ENCODE assay signal across 11 cellular contexts in the genomic region with DNA sequence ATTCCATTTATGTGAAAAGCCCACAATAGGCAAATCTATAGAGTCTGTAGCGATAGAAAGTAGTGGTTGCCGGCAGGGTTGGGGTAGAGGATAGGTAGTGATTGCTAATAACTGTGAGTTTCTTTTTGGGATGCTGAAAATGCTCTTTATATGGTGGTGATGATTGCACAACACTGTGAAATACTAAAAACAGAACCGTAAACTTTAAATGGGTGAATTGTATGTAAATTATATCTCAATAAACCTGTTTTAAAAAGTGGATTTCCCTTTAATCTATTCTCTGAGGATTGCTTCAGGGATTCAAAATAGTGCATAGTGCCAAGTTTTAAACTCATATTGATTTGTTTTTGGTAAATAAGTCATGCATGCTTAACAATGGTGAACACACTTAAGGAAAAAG.
DNase-seq lines count a peak whose midpoint lies in the region; ATAC-seq and TF ChIP-seq lines count a peak whose summit lies in the region.
"Had no signal": no experiment of that assay in that cellular context is flagged by ENCODE, and none has a peak within 500 bp of the region (broad histone marks: within the 10 kb centered on the region; RNA-seq: fewer than 3 reads in every experiment).

No MANE protein-coding gene starts in this region.

- H3K27me3 ChIP-seq in SK-N-SH (ENCODE audit: insufficient read depth) (no peaks in the 10 kb centered on the region), Panc1 (ENCODE audit: control insufficient read depth, insufficient read depth, low read length) (no peaks in the 10 kb centered on the region), skeletal muscle tissue (ENCODE audit: control insufficient read depth in 3 of 3, insufficient read depth in 3 of 3, low read length in 3 of 3) (no peaks in the 10 kb centered on the region)

- H2AFZ ChIP-seq in SK-N-SH (ENCODE audit: low read depth): no peak overlapping the region

- POLR2A ChIA-PET in SK-N-SH (lab: Yijun Ruan, JAX) (no interaction called here), Panc1 (lab: Charles Lee) (interaction anchor here (0.6 to 0.9 kb wide), 3 partner anchors 12 to 46 kb away, joined by 3 read pairs; no protein-coding TSS in a partner anchor)

- WGBS in SK-N-SH (ENCODE audit: low lambda C conversion rate): 79% methylated on average over 3 of the region's 3 CpGs

- no peaks in the 10 kb centered on the region for H4K20me1 ChIP-seq in SK-N-SH (ENCODE audit: insufficient read depth)

- peaks cover 84% of the 10 kb centered on the region for H3K79me2 ChIP-seq in SK-N-SH (ENCODE audit: insufficient read depth)

- TF ChIP-seq CTCF in SK-N-SH (IDR thresholded peaks at IDR 0.05) (no peak), Panc1 (IDR thresholded peaks at IDR 0.05) (no peak), fibroblast of the aortic adventitia (IDR thresholded peaks at IDR 0.05; ENCODE audit: insufficient read depth, low read length) (no peak)

- H3K4me2 ChIP-seq in SK-N-SH: peak overlapping the region; percentile 65

- H3K36me3 ChIP-seq in SK-N-SH (replicated peaks in 1 of 2; ENCODE audit: control insufficient read depth in 1 of 2, insufficient read depth in 2 of 2, low read length in 1 of 2) (peaks cover 0 to 15% of the 10 kb centered on the region in 2 experiments), Panc1 (ENCODE audit: control insufficient read depth, insufficient read depth, low read length) (no peaks in the 10 kb centered on the region), skeletal muscle tissue (ENCODE audit: control insufficient read depth in 3 of 3, insufficient read depth in 3 of 3, low read length in 3 of 3) (peaks cover 0 to 4% (median 0%) of the 10 kb centered on the region in 3 donors)

- peaks cover 54% of the 10 kb centered on the region for H3F3A ChIP-seq in SK-N-SH (replicated peaks; ENCODE audit: insufficient read depth)

- DNase-seq in SK-N-SH: no peak
- no peak for DNase-seq in Panc1 (ENCODE audit: low read depth, low spot score)
- DNase-seq in fibroblast of the aortic adventitia (ENCODE audit: low read depth): peak; percentile 42
- no peak for DNase-seq in GM19240 (ENCODE audit: insufficient read length, low spot score)
- DNase-seq in T-helper 1 cell: no peak
- no peak for DNase-seq in hepatic stellate cell (ENCODE audit: low spot score)
- DNase-seq: erythroblast; immature natural killer cell; naive thymus-derived CD4-positive, alpha-beta T cell had no signal

- in situ Hi-C loops in Panc1 (cut with HindIII; ENCODE audit: low pct_unique_long_range_greater_than_20kb, low sequenced_read_pairs): loop anchor here (25.0 kb wide), 1 partner anchor 557 kb away; a partner anchor contains a TSS

- H3K4me3 ChIP-seq in SK-N-SH (ENCODE audit: low read depth in 2 of 2, low read length in 1 of 2): no peak overlapping the region
- H3K4me3 ChIP-seq in Panc1 (ENCODE audit: low read depth in 2 of 2, low read length in 2 of 2): no peak overlapping the region
- no peak overlapping the region for H3K4me3 ChIP-seq in fibroblast of the aortic adventitia (ENCODE audit: low read depth, low read length)
- no peak overlapping the region for H3K4me3 ChIP-seq in skeletal muscle tissue (ENCODE audit: low read length in 3 of 3)

- H3K9me3 ChIP-seq in SK-N-SH (no peaks in the 10 kb centered on the region), Panc1 (ENCODE audit: control insufficient read depth, insufficient read depth, low read depth, low read length) (no peaks in the 10 kb centered on the region), skeletal muscle tissue (ENCODE audit: control insufficient read depth in 3 of 3, low read length in 3 of 3) (no peaks in the 10 kb centered on the region)

- no peak for ATAC-seq in SK-N-SH treated with all-trans-retinoic acid at 6 μM for 48 hours
- no peak for ATAC-seq in Panc1
- ATAC-seq: naive thymus-derived CD4-positive, alpha-beta T cell had no signal

- peak overlapping the region; percentile 58; the same call in 1 of the 2 replicates for H3K9ac ChIP-seq in SK-N-SH
- peak overlapping the region in 1 of 3 donors; percentile 72 for H3K9ac ChIP-seq in skeletal muscle tissue (ENCODE audit: low read depth in 1 of 3, low read length in 3 of 3)

- peaks cover 0 to 44% of the 10 kb centered on the region in 2 experiments; a peak in 2 of 4 replicates for H3K4me1 ChIP-seq in SK-N-SH (ENCODE audit: control insufficient read depth in 1 of 2, insufficient read depth in 2 of 2, low read depth in 1 of 2, low read length in 1 of 2)
- H3K4me1 ChIP-seq in Panc1 (ENCODE audit: control insufficient read depth, insufficient read depth, low read length): peaks cover 61% of the 10 kb centered on the region
- peaks cover 16 to 43% (median 28%) of the 10 kb centered on the region in 3 donors for H3K4me1 ChIP-seq in skeletal muscle tissue (ENCODE audit: control insufficient read depth in 3 of 3, insufficient read depth in 3 of 3, low read length in 3 of 3)

- intact Hi-C loops in Panc1 (cut with micrococcal nuclease; ENCODE audit: unreplicated experiment): no loop called here

- H3K27ac ChIP-seq in SK-N-SH (ENCODE audit: low read depth in 2 of 2, low read length in 1 of 2) (peak overlapping the region; percentile 82 to 95; a peak in 3 of 4 replicates), Panc1 (ENCODE audit: low read length) (peak overlapping the region; percentile 92), skeletal muscle tissue (ENCODE audit: low read depth, low read length) (peak overlapping the region; percentile 90)

- TF ChIP-seq EP300 in SK-N-SH (IDR thresholded peaks at IDR 0.05; ENCODE audit: borderline replicate concordance in 1 of 2, low read depth in 1 of 2, low read length in 1 of 2): no peak

- no peak for TF ChIP-seq RAD21 in SK-N-SH (IDR thresholded peaks at IDR 0.05; ENCODE audit: low read length)

- no peaks in the 10 kb centered on the region for H3K9me2 ChIP-seq in SK-N-SH

- BruUV-seq in Panc1 (replicated peaks; lab: Mats Ljungman, UMichigan): no TSS peak

- CTCF ChIA-PET in SK-N-SH (lab: Yijun Ruan, JAX) (no interaction called here), Panc1 (lab: Charles Lee) (interaction anchor here (1.0 kb wide), 1 partner anchor 554 kb away, joined by 7 read pairs; no protein-coding TSS in a partner anchor)

TF ChIP-seq in SK-N-SH, 30 proteins besides CTCF, POLR2A, EP300 and RAD21 (continues in another document):
- no peak for TF ChIP-seq EZH2phosphoT487 (IDR thresholded peaks at IDR 0.05; ENCODE audit: borderline replicate concordance, low read depth)
- TF ChIP-seq FOXJ3 (CRISPR knock-in tag; IDR thresholded peaks at IDR 0.05): no peak
- TF ChIP-seq, protein P1, sequence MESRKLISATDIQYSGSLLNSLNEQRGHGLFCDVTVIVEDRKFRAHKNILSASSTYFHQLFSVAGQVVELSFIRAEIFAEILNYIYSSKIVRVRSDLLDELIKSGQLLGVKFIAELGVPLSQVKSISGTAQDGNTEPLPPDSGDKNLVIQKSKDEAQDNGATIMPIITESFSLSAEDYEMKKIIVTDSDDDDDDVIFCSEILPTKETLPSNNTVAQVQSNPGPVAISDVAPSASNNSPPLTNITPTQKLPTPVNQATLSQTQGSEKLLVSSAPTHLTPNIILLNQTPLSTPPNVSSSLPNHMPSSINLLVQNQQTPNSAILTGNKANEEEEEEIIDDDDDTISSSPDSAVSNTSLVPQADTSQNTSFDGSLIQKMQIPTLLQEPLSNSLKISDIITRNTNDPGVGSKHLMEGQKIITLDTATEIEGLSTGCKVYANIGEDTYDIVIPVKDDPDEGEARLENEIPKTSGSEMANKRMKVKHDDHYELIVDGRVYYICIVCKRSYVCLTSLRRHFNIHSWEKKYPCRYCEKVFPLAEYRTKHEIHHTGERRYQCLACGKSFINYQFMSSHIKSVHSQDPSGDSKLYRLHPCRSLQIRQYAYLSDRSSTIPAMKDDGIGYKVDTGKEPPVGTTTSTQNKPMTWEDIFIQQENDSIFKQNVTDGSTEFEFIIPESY (IDR thresholded peaks at IDR 0.05; ENCODE audit: borderline replicate concordance, low read depth): no peak
- TF ChIP-seq TCF12 (IDR thresholded peaks at IDR 0.05): no peak
- no peak for TF ChIP-seq TEAD4 (IDR thresholded peaks at IDR 0.05; ENCODE audit: borderline replicate concordance, insufficient read depth)
- TF ChIP-seq MEF2A (IDR thresholded peaks at IDR 0.05; ENCODE audit: borderline replicate concordance, low read depth): no peak
- no peak for TF ChIP-seq TAF1 (IDR thresholded peaks at IDR 0.05; ENCODE audit: borderline replicate concordance, low read depth, low read length)
- TF ChIP-seq NFIC (IDR thresholded peaks at IDR 0.05; ENCODE audit: borderline replicate concordance): no peak

TF ChIP-seq in SK-N-SH treated with all-trans-retinoic acid at 6 μM for 48 hours, 23 proteins besides CTCF, POLR2A, EP300 and RAD21 (continues in another document):
- no peak for TF ChIP-seq RARB (CRISPR knock-in tag; IDR thresholded peaks at IDR 0.05)
- TF ChIP-seq BACH2 (CRISPR knock-in tag; IDR thresholded peaks at IDR 0.05; ENCODE audit: borderline replicate concordance): no peak
- no peak for TF ChIP-seq OSR1 (CRISPR knock-in tag; IDR thresholded peaks at IDR 0.05)
- TF ChIP-seq ZNF70 (CRISPR knock-in tag; IDR thresholded peaks at IDR 0.05): no peak
- TF ChIP-seq, protein P2, sequence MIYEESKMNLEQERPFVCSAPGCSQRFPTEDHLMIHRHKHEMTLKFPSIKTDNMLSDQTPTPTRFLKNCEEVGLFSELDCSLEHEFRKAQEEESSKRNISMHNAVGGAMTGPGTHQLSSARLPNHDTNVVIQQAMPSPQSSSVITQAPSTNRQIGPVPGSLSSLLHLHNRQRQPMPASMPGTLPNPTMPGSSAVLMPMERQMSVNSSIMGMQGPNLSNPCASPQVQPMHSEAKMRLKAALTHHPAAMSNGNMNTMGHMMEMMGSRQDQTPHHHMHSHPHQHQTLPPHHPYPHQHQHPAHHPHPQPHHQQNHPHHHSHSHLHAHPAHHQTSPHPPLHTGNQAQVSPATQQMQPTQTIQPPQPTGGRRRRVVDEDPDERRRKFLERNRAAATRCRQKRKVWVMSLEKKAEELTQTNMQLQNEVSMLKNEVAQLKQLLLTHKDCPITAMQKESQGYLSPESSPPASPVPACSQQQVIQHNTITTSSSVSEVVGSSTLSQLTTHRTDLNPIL (CRISPR knock-in tag; IDR thresholded peaks at IDR 0.05; ENCODE audit: low read depth): no peak
- no peak for TF ChIP-seq ZNF565 (CRISPR knock-in tag; conservative IDR thresholded peaks at IDR 0.05; ENCODE audit: low read depth)
- TF ChIP-seq ZNF8 (CRISPR knock-in tag; IDR thresholded peaks at IDR 0.05): no peak
- TF ChIP-seq GLIS3 (CRISPR knock-in tag; IDR thresholded peaks at IDR 0.05): no peak
